In the genomic region with DNA sequence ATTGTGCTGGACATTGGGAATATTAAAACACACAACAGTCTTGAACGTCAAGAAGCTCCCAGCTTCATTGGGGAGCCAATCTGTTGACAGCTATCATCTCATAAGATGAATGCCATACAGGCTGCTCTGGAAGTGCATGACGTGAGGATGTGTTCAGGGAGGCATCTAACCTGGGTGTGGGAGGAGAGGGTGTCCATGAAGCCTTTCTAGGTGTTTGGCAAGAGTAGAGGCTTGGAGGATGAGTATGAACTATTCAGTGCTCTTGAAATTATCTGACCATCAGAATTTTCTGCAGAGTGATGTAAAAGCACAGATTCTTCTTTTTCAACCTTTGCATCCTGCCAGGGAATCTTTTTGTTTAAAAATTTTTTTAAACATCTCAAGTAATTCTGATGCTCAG, we compare ENCODE assay signal across 5 cellular contexts.
"Had no signal": no experiment of that assay in that cellular context is flagged by ENCODE, and none has a peak within 500 bp of the region (broad histone marks: within the 10 kb centered on the region; RNA-seq: fewer than 3 reads in every experiment).

No MANE protein-coding gene starts in this region.

- DNase-seq: IMR-90, KBM-7, KG1 had no signal

- ATAC-seq: HepG2, K562 had no signal
